ENCODE assay signal across 12 cellular contexts in genomic region chr5:102762828-102763227, GRCh38. TPM values are rescaled to one million over a fixed set of nuclear protein-coding genes. Genes with fewer than 3 reads are reported as not detected.
DNase-seq lines count a peak whose midpoint lies in the region; ATAC-seq and TF ChIP-seq lines count a peak whose summit lies in the region.
"Had no signal": no experiment of that assay in that cellular context is flagged by ENCODE, and none has a peak within 500 bp of the region (broad histone marks: within the 10 kb centered on the region; RNA-seq: fewer than 3 reads in every experiment).

No MANE protein-coding gene starts in this region.

- intact Hi-C loops in CD4-positive, alpha-beta T cell (cut with DNase I, micrococcal nuclease) = no loop called here

- POLR2A ChIA-PET in CD4-positive, alpha-beta T cell (lab: Charles Lee) = interaction anchor here (0.8 to 2.0 kb wide), 3 partner anchors 13 to 357 kb away, joined by 3 to 8 read pairs (median 3); partner anchors contain the start of genes GIN1 and PPIP5K2
- POLR2A ChIA-PET in WTC11 (lab: Charles Lee) = no interaction called here

- peak; percentile 43 for ATAC-seq in CD4-positive, alpha-beta T cell (ENCODE audit: poor library complexity)
- ATAC-seq in GM18861 (IDR thresholded peaks at IDR 0.05; ENCODE audit: unreplicated experiment) (peak; percentile 23), RWPE2 (ENCODE audit: low read depth) (peak; percentile 62), WTC11 (no peak)
- ATAC-seq: K562 had no signal

- H3K4me3 Mint-ChIP-seq in CD4-positive, alpha-beta T cell = peak overlapping the region; percentile 65
- H3K4me3 Mint-ChIP-seq in immature natural killer cell (peak overlapping the region; percentile 46 to 66 (median 58)), WTC11 (no peak overlapping the region)

- no peak overlapping the region for H3K27ac ChIP-seq in CD4-positive, alpha-beta T cell (ENCODE audit: low read depth, low read length)
- H3K27ac ChIP-seq in RWPE2 (ENCODE audit: poor library complexity, severe bottlenecking) = peak overlapping the region; percentile 55

- H3K4me1 Mint-ChIP-seq in CD4-positive, alpha-beta T cell (ENCODE audit: low read depth) = peaks cover 75% of the 10 kb centered on the region
- H3K4me1 Mint-ChIP-seq in immature natural killer cell (peaks cover 64 to 87% of the 10 kb centered on the region in 2 donors), WTC11 (peaks cover 51% of the 10 kb centered on the region)

- no peak overlapping the region for H3K4me3 ChIP-seq in RWPE2 (ENCODE audit: severe bottlenecking)
- H3K4me3 ChIP-seq: K562, stomach had no signal

- DNase-seq in CD4-positive, alpha-beta T cell = no peak
- no peak for DNase-seq in RWPE2 (ENCODE audit: low spot score)
- no peak for DNase-seq in immature natural killer cell
- DNase-seq in WTC11 (ENCODE audit: low spot score) = no peak
- DNase-seq in hepatic stellate cell (ENCODE audit: low spot score) = no peak
- no peak for DNase-seq in KG1 (lab: John Stamatoyannopoulos, UW)
- no peak for DNase-seq in NCI-H2196 treated with DMSO at 0.1 percent for 48 hours (lab: John Stamatoyannopoulos, UW; ENCODE audit: unreplicated experiment)
- DNase-seq: DMS 273 treated with DMSO at 0.1 percent for 48 hours; stimulated activated CD4-positive, alpha-beta T cell treated with anti-CD3 and anti-CD28 coated beads, Interleukin-12 subunit alpha, Interleukin-12 subunit beta, amount 100 ng/mL, for 4 hours; stomach had no signal

- H3K9me3 ChIP-seq in CD4-positive, alpha-beta T cell (ENCODE audit: control insufficient read depth, low read length) = no peaks in the 10 kb centered on the region
- no peaks in the 10 kb centered on the region for H3K9me3 ChIP-seq in RWPE2 (ENCODE audit: severe bottlenecking)
- H3K9me3 ChIP-seq: stomach had no signal

- H3K9me3 Mint-ChIP-seq in CD4-positive, alpha-beta T cell = no peaks in the 10 kb centered on the region
- H3K9me3 Mint-ChIP-seq in immature natural killer cell (no peaks in the 10 kb centered on the region), WTC11 (no peaks in the 10 kb centered on the region)

- H3K36me3 Mint-ChIP-seq in CD4-positive, alpha-beta T cell (ENCODE audit: low read depth) = no peaks in the 10 kb centered on the region
- H3K36me3 Mint-ChIP-seq in immature natural killer cell (no peaks in the 10 kb centered on the region), WTC11 (no peaks in the 10 kb centered on the region)

- peak overlapping the region; percentile 56 for H3K27ac Mint-ChIP-seq in CD4-positive, alpha-beta T cell
- H3K27ac Mint-ChIP-seq in immature natural killer cell (peak overlapping the region in 5 of 6 donors; percentile 34 to 81 (median 56)), WTC11 (no peak overlapping the region)

- H3K4me1 ChIP-seq in RWPE2 (ENCODE audit: insufficient read depth, poor library complexity, severe bottlenecking) = peaks cover 23% of the 10 kb centered on the region

- no peaks in the 10 kb centered on the region for H3K36me3 ChIP-seq in RWPE2 (ENCODE audit: low read depth)
- H3K36me3 ChIP-seq: stomach had no signal

- TF ChIP-seq CTCF in CD4-positive, alpha-beta T cell (IDR thresholded peaks at IDR 0.05) = no peak
- no peak for TF ChIP-seq CTCF in RWPE2 (IDR thresholded peaks at IDR 0.05; ENCODE audit: poor library complexity, severe bottlenecking)
- TF ChIP-seq CTCF in WTC11 (IDR thresholded peaks at IDR 0.05) = no peak

- H3K27me3 Mint-ChIP-seq in CD4-positive, alpha-beta T cell = no peaks in the 10 kb centered on the region
- H3K27me3 Mint-ChIP-seq in immature natural killer cell (ENCODE audit: low read depth in 3 of 3) (no peaks in the 10 kb centered on the region), WTC11 (ENCODE audit: low read depth) (no peaks in the 10 kb centered on the region)

- no peaks in the 10 kb centered on the region for H3K27me3 ChIP-seq in CD4-positive, alpha-beta T cell (ENCODE audit: control insufficient read depth, insufficient read depth, low read length)
- H3K27me3 ChIP-seq in RWPE2 (ENCODE audit: insufficient read depth, poor library complexity, severe bottlenecking) = no peaks in the 10 kb centered on the region
- H3K27me3 ChIP-seq: stomach had no signal

- CTCF ChIA-PET in CD4-positive, alpha-beta T cell (lab: Charles Lee) = interaction anchor here (0.9 to 1.2 kb wide), 2 partner anchors 9 to 12 kb away, joined by 3 to 5 read pairs; no protein-coding TSS in a partner anchor
- CTCF ChIA-PET in WTC11 (lab: Charles Lee) = no interaction called here

TF ChIP-seq in WTC11, 78 proteins besides CTCF, POLR2A, EP300 and RAD21:
- TF ChIP-seq ZNF317 (CRISPR knock-in tag; IDR thresholded peaks at IDR 0.05; ENCODE audit: borderline replicate concordance, low read depth) (no peak), CREB1 (CRISPR knock-in tag; IDR thresholded peaks at IDR 0.05) (no peak), ZNF423 (CRISPR knock-in tag; IDR thresholded peaks at IDR 0.05) (no peak), ATF2 (CRISPR knock-in tag; IDR thresholded peaks at IDR 0.05; ENCODE audit: borderline replicate concordance, low read depth) (no peak), ZNF512 (CRISPR knock-in tag; IDR thresholded peaks at IDR 0.05; ENCODE audit: borderline replicate concordance) (no peak), MYBL2 (CRISPR knock-in tag; IDR thresholded peaks at IDR 0.05) (no peak), PRDM15 (CRISPR knock-in tag; IDR thresholded peaks at IDR 0.05) (no peak), PRRX2 (CRISPR knock-in tag; IDR thresholded peaks at IDR 0.05) (no peak)

RNA-seq across cellular contexts. Expression of gene PAM, which starts 7.7 kb away (rescaled TPM):
- 10 to 100 TPM; 15.1 to 16.1 TPM for total RNA-seq in CD4-positive, alpha-beta T cell
- 10 to 100 TPM; 55.2 to 96.2 (median 95.6) TPM for polyA plus RNA-seq in immature natural killer cell
- 52.3 to 71.8 TPM (median 71.0 TPM) in 3 replicates for total RNA-seq in WTC11 (2021)
